ENCODE assay signal across 33 cellular contexts in the genomic region with DNA sequence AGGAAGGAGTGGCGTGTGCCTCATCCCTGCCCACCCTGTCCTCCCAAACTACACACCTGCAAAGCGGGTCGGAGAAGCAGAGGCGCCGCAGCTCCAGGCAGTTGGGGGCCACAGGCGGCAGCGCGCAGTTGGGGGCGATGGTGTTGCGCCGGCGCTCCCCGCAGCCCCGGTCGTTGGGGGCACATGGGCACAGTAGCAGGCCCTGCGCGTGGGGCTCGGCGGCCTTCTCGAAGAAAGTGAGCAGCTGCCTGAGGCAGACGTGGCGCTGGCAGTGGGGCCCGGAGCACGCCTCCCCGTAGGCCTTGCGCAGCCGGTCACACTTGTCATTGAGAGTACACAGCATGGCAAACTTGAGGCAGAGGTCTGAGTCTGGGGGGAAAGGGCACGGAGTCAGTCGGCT. TPM values are rescaled to one million over a fixed set of nuclear protein-coding genes. Genes with fewer than 3 reads are reported as not detected.
"Had no signal": no experiment of that assay in that cellular context is flagged by ENCODE, and none has a peak within 500 bp of the region (broad histone marks: within the 10 kb centered on the region; RNA-seq: fewer than 3 reads in every experiment).

No MANE protein-coding gene starts in this region.

- DNase-seq: activated CD4-positive, alpha-beta memory T cell treated with anti-CD3 and anti-CD28 coated beads, Interleukin-2, amount 10 ng/mL, durations not matched to agents 7 days and 5 days; activated CD4-positive, alpha-beta T cell treated with anti-CD3 and anti-CD28 coated beads for 1 hour; activated CD4-positive, alpha-beta T cell treated with anti-CD3 and anti-CD28 coated beads for 36 hours; activated CD4-positive, alpha-beta T cell treated with anti-CD3 and anti-CD28 coated beads for 48 hours; activated CD4-positive, alpha-beta T cell treated with anti-CD3 and anti-CD28 coated beads, Interleukin-2, amount 10 ng/mL, durations not matched to agents 7 days and 5 days; activated CD4-positive, alpha-beta T cell treated with anti-CD3 and anti-CD28 coated beads, Interleukin-2, amount 50 U/mL, for 48 hours; activated CD4-positive, CD25-positive, alpha-beta regulatory T cell; activated CD8-positive, alpha-beta memory T cell treated with anti-CD3 and anti-CD28 coated beads for 24 hours; activated CD8-positive, alpha-beta memory T cell treated with anti-CD3 and anti-CD28 coated beads, Interleukin-2, amount 10 ng/mL, durations not matched to agents 7 days and 5 days; activated CD8-positive, alpha-beta memory T cell treated with anti-CD3 and anti-CD28 coated beads, Interleukin-2, amount 50 U/mL, for 48 hours; activated CD8-positive, alpha-beta T cell treated with anti-CD3 and anti-CD28 coated beads, Interleukin-2, amount 10 ng/mL, durations not matched to agents 7 days and 5 days; activated effector memory CD4-positive, alpha-beta T cell treated with Interleukin-2 at 50 U/mL for 16 hours; activated gamma-delta T cell; activated naive CD4-positive, alpha-beta T cell treated with anti-CD3 and anti-CD28 coated beads, Interleukin-2, amount 10 ng/mL, durations not matched to agents 7 days and 5 days; activated naive CD4-positive, alpha-beta T cell treated with Interleukin-2 at 50 U/mL for 16 hours; activated naive CD8-positive, alpha-beta T cell treated with anti-CD3 and anti-CD28 coated beads, Interleukin-2, amount 10 ng/mL, durations not matched to agents 7 days and 5 days; activated naive CD8-positive, alpha-beta T cell treated with anti-CD3 and anti-CD28 coated beads, Interleukin-2, amount 50 U/mL, for 24 hours; activated T-cell treated with anti-CD3 and anti-CD28 coated beads, Interleukin-2, amount 50 U/mL, for 24 hours; activated T-cell treated with anti-CD3 and anti-CD28 coated beads, Interleukin-2, amount 50 U/mL, for 48 hours; amygdala; anterior cingulate cortex; caudate nucleus; cerebellar nuclear complex; T-helper 1 cell; T-helper 2 cell; T-helper 9 cell; WERI-Rb-1 had no signal

- H3K9me3 ChIP-seq: ascending aorta had no signal

- H3K36me3 ChIP-seq: ascending aorta, cardiac muscle cell, WERI-Rb-1 had no signal

- H3K4me1 ChIP-seq: ascending aorta had no signal

- ATAC-seq: activated CD4-positive, alpha-beta T cell treated with anti-CD3 and anti-CD28 coated beads for 36 hours; activated CD4-positive, CD25-positive, alpha-beta regulatory T cell treated with anti-CD3 and anti-CD28 coated beads, Interleukin-2, amount 50 U/mL, for 24 hours; activated CD8-positive, alpha-beta memory T cell treated with anti-CD3 and anti-CD28 coated beads, Interleukin-2, amount 10 ng/mL, durations not matched to agents 7 days and 5 days; activated CD8-positive, alpha-beta T cell treated with anti-CD3 and anti-CD28 coated beads, Interleukin-2, amount 10 ng/mL, durations not matched to agents 7 days and 5 days; activated naive CD8-positive, alpha-beta T cell treated with anti-CD3 and anti-CD28 coated beads, Interleukin-2, amount 50 U/mL, for 24 hours; WTC11 had no signal

- FAIRE-seq: bronchial epithelial cell, TTC549 had no signal

- H3K27ac ChIP-seq: ascending aorta, cardiac muscle cell, WERI-Rb-1 had no signal

- H3K27me3 ChIP-seq: ascending aorta, cardiac muscle cell had no signal

- H3K4me3 ChIP-seq: ascending aorta, cardiac muscle cell had no signal

RNA-seq across cellular contexts. Expression of a gene that starts 16.8 kb away (rescaled TPM):
- total RNA-seq: activated CD4-positive, alpha-beta memory T cell treated with anti-CD3 and anti-CD28 coated beads, Interleukin-2, amount 10 ng/mL, durations not matched to agents 7 days and 5 days; activated naive CD8-positive, alpha-beta T cell treated with anti-CD3 and anti-CD28 coated beads, Interleukin-2, amount 10 ng/mL, durations not matched to agents 7 days and 5 days; ascending aorta; bronchial epithelial cell had no signal
